Comparison of ENCODE assay signal across 8 cellular contexts in genomic region chr21:37675202-37675801, GRCh38.
A peak's percentile ranks its signal among the peaks of the same experiment; 100 is the strongest.
DNase-seq lines count a peak whose midpoint lies in the region; ATAC-seq and TF ChIP-seq lines count a peak whose summit lies in the region.

No MANE protein-coding gene starts in this region.

- ATAC-seq in aorta (ENCODE audit: low FRiP score), result peak; percentile 76

- H3K4me3 ChIP-seq in Peyer's patch (no peak overlapping the region), aorta (ENCODE audit: low read length in 2 of 2) (no peak overlapping the region)

- H3K4me3 Mint-ChIP-seq in CD14-positive monocyte, result no peak overlapping the region

- 12% methylated on average over 31 to 35 of the region's 35 CpGs for WGBS in aorta, 2 donors

- no peaks in the 10 kb centered on the region for H3K9me3 ChIP-seq in Peyer's patch
- no peaks in the 10 kb centered on the region for H3K9me3 ChIP-seq in aorta (ENCODE audit: control insufficient read depth, low read length)

- DNase-seq in CD14-positive monocyte (ENCODE audit: low spot score), result no peak
- peak; percentile 24 for DNase-seq in HK-2 (ENCODE audit: unreplicated experiment)
- DNase-seq in Peyer's patch, result peak in 2 of 3 donors; percentile 68 to 76
- peak in 3 of 4 experiments; percentile 36 to 44 (median 40) for DNase-seq in activated naive CD4-positive, alpha-beta T cell (lab: John Stamatoyannopoulos, UW)
- DNase-seq in head of caudate nucleus, result peak; percentile 30 to 85 (median 68)
- peak; percentile 87 for DNase-seq in posterior vena cava (ENCODE audit: low spot score)
- peak; percentile 68 to 91 for DNase-seq in aorta
- DNase-seq in AML-193 (lab: John Stamatoyannopoulos, UW), result no peak

- intact Hi-C loops in CD14-positive monocyte (cut with micrococcal nuclease) (no loop called here), head of caudate nucleus (cut with DNase I) (no loop called here), posterior vena cava (cut with DNase I) (no loop called here), aorta (cut with DNase I) (no loop called here)

- H3K9me3 Mint-ChIP-seq in CD14-positive monocyte, result peaks cover 0 to 3% (median 2%) of the 10 kb centered on the region in 7 donors

- TF ChIP-seq CTCF in CD14-positive monocyte (IDR thresholded peaks at IDR 0.05) (peak; percentile 97), Peyer's patch (IDR thresholded peaks at IDR 0.05) (peak; percentile 46 to 79 (median 62))

- TF ChIP-seq POLR2A in Peyer's patch (IDR thresholded peaks at IDR 0.05), result no peak

- H3K4me1 ChIP-seq in Peyer's patch, result no peaks in the 10 kb centered on the region
- no peaks in the 10 kb centered on the region for H3K4me1 ChIP-seq in aorta (ENCODE audit: control insufficient read depth in 1 of 2, insufficient read depth in 2 of 2, low read length in 2 of 2)

- no peaks in the 10 kb centered on the region for H3K36me3 ChIP-seq in Peyer's patch
- no peaks in the 10 kb centered on the region for H3K36me3 ChIP-seq in aorta (ENCODE audit: control insufficient read depth in 1 of 2, insufficient read depth in 2 of 2, low read length in 1 of 2)

- no peaks in the 10 kb centered on the region for H3K4me1 Mint-ChIP-seq in CD14-positive monocyte

- H3K27ac Mint-ChIP-seq in CD14-positive monocyte, result no peak overlapping the region

- H3K27ac ChIP-seq in Peyer's patch, result no peak overlapping the region
- no peak overlapping the region for H3K27ac ChIP-seq in aorta (ENCODE audit: low read depth in 1 of 2, low read length in 2 of 2)

- H3K27me3 ChIP-seq in Peyer's patch (no peaks in the 10 kb centered on the region), aorta (ENCODE audit: control insufficient read depth in 1 of 2, insufficient read depth in 2 of 2, low read length in 1 of 2) (no peaks in the 10 kb centered on the region)

- H3K36me3 Mint-ChIP-seq in CD14-positive monocyte, result no peaks in the 10 kb centered on the region

- H3K27me3 Mint-ChIP-seq in CD14-positive monocyte (ENCODE audit: low read depth in 3 of 3), result peaks cover 8 to 19% (median 17%) of the 10 kb centered on the region in 3 donors

Comparison
In these comparisons a context has a peak if more than half of its experiments do, and no peak if none do; other contexts are left out.
1. DNase-seq: peak in HK-2 (single experiment), Peyer's patch (2 of 3), activated naive CD4-positive, alpha-beta T cell (3 of 4), head of caudate nucleus (42 of 42), posterior vena cava (single experiment) and aorta (2 of 2); none in CD14-positive monocyte (single experiment) and AML-193 (0 of 2).